In the genomic region with DNA sequence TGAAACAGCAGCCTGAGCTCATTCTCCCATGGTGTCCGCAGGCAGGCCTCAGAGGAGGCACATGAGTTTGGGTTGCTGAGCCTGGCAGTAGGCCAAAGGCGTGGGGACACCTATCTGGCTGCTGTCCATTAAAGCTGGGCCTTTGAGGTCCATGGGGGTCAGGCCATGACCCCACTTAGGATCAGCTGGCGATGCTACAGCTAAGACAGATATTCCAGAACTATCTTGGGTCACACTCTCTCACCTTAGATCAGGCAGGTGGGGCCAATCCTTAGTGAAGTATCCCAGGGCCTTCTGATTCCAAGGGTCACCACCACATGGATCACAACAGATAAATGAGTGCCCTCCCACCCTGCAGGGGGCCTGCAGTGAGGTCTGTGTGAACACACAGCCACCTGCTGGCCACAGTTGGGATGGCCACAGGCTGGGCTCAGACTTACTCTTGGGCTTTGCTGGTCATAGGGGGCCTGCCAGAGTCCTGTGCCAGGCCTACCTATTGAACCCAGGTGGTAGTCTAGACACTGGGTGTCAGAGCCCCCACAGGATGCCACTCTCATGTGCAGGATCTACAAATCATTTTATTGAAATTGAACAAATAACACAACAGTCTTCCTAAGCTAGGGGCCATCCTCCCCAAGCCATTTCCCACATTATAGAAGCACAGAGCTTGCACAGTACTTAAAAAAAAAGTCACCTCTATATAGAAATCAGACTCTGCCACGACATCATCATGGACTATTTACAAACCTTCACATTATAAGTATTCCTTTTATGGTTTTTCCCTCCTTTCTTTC, we compare ENCODE assay signal across 8 cellular contexts. TPM values are rescaled to one million over a fixed set of nuclear protein-coding genes. Genes with fewer than 3 reads are reported as not detected.
DNase-seq lines count a peak whose midpoint lies in the region; ATAC-seq and TF ChIP-seq lines count a peak whose summit lies in the region.

No MANE protein-coding gene starts in this region.

- in situ Hi-C loops in Panc1 (cut with HindIII; ENCODE audit: low pct_unique_long_range_greater_than_20kb, low sequenced_read_pairs): no loop called here

- H3K27ac ChIP-seq in Panc1 (ENCODE audit: low read length) (no peak overlapping the region), vagina (peak overlapping the region; percentile 90)

- peaks cover 3% of the 10 kb centered on the region for H3K4me1 ChIP-seq in BE2C
- peaks cover 33% of the 10 kb centered on the region for H3K4me1 ChIP-seq in Panc1 (ENCODE audit: control insufficient read depth, insufficient read depth, low read length)
- peaks cover 47% of the 10 kb centered on the region for H3K4me1 ChIP-seq in vagina

- BruUV-seq in Panc1 (replicated peaks; lab: Mats Ljungman, UMichigan): no TSS peak

- DNase-seq in BE2C: peak; percentile 81
- no peak for DNase-seq in HFF-Myc (ENCODE audit: extremely low read depth, low read depth)
- DNase-seq in Panc1 (ENCODE audit: low read depth, low spot score): no peak
- DNase-seq in activated T-helper 9 cell treated with anti-CD3 and anti-CD28 coated beads, Interleukin-2, amount 50 U/mL, for 16 hours (ENCODE audit: low read depth): peak; percentile 40
- peak; percentile 60 for DNase-seq in fibroblast of peridontal ligament (ENCODE audit: extremely low read depth)
- DNase-seq in nucleus accumbens (lab: John Stamatoyannopoulos, UW): peak in 42 of 56 donors; percentile 18 to 81 (median 44)
- no peak for DNase-seq in vagina (ENCODE audit: extremely low spot score in 2 of 2)

- TF ChIP-seq CTCF in BE2C (IDR thresholded peaks at IDR 0.05; ENCODE audit: low read depth, low read length) (peak; percentile 73), HFF-Myc (IDR thresholded peaks at IDR 0.05; ENCODE audit: low read depth, low read length, missing control alignments) (peak; percentile 89), Panc1 (IDR thresholded peaks at IDR 0.05) (peak; percentile 88), vagina (IDR thresholded peaks at IDR 0.05) (peak; percentile 36 to 76 (median 74))

- H3K4me3 ChIP-seq in BE2C (ENCODE audit: low read depth, low read length) (no peak overlapping the region), HFF-Myc (replicated peaks; ENCODE audit: low read depth, low read length) (no peak overlapping the region), Panc1 (ENCODE audit: low read depth in 2 of 2, low read length in 2 of 2) (no peak overlapping the region), vagina (no peak overlapping the region)

- no peaks in the 10 kb centered on the region for H3K9me3 ChIP-seq in BE2C
- no peaks in the 10 kb centered on the region for H3K9me3 ChIP-seq in Panc1 (ENCODE audit: control insufficient read depth, insufficient read depth, low read depth, low read length)
- H3K9me3 ChIP-seq in vagina: no peaks in the 10 kb centered on the region

- H3K36me3 ChIP-seq in BE2C: peaks cover 6% of the 10 kb centered on the region
- peaks cover 5% of the 10 kb centered on the region; the same call in 1 of the 2 replicates for H3K36me3 ChIP-seq in Panc1 (ENCODE audit: control insufficient read depth, insufficient read depth, low read length)
- H3K36me3 ChIP-seq in vagina: peaks cover 0 to 13% of the 10 kb centered on the region in 2 donors

- ATAC-seq in Panc1 (peak; percentile 48), GM18873 (IDR thresholded peaks at IDR 0.05; ENCODE audit: low FRiP score, unreplicated experiment) (no peak)

- CTCF ChIA-PET in Panc1 (lab: Charles Lee): interaction anchor here (0.6 to 1.1 kb wide), 4 partner anchors 12 to 190 kb away, joined by 3 to 4 read pairs (median 3); a partner anchor contains a TSS

- TF ChIP-seq POLR2A in vagina (IDR thresholded peaks at IDR 0.05): no peak

- intact Hi-C loops in Panc1 (cut with micrococcal nuclease; ENCODE audit: unreplicated experiment) (no loop called here), vagina (cut with DNase I) (loop anchor here (5.0 kb wide), 1 partner anchor 67 kb away; no protein-coding TSS in a partner anchor)

- POLR2A ChIA-PET in Panc1 (lab: Charles Lee): interaction anchor here (0.7 kb wide), 1 partner anchor 288 kb away, joined by 3 read pairs; no protein-coding TSS in a partner anchor

- H3K27me3 ChIP-seq in BE2C (no peaks in the 10 kb centered on the region), Panc1 (ENCODE audit: control insufficient read depth, insufficient read depth, low read length) (no peaks in the 10 kb centered on the region), vagina (no peaks in the 10 kb centered on the region)

RNA-seq across cellular contexts. Expression of a gene that starts 2.0 kb away (rescaled TPM):
- polyA plus RNA-seq in BE2C (2012; ENCODE audit: insufficient read depth, insufficient read length, low read depth): 73.0 TPM
- total RNA-seq in Panc1 (2021; ENCODE audit: unreplicated experiment): 41.5 TPM
- 53.8 TPM for polyA plus RNA-seq in Panc1 (2012; ENCODE audit: insufficient read length)
- 173 TPM for total RNA-seq in vagina

RNA-seq across cellular contexts. Expression of a gene that starts 3.5 kb away (rescaled TPM):
- polyA plus RNA-seq in BE2C (2012; ENCODE audit: insufficient read depth, insufficient read length, low read depth): 72.1 TPM
- total RNA-seq in Panc1 (2021; ENCODE audit: unreplicated experiment) (35.3 TPM), vagina (11.8 TPM)
- 60.9 TPM for polyA plus RNA-seq in Panc1 (2012; ENCODE audit: insufficient read length)

RNA-seq across cellular contexts. Expression of a gene that starts 16.1 kb away (rescaled TPM):
- 36.7 TPM for polyA plus RNA-seq in BE2C (2012; ENCODE audit: insufficient read depth, insufficient read length, low read depth)
- total RNA-seq in Panc1 (2021; ENCODE audit: unreplicated experiment) (17.4 TPM), vagina (69.0 TPM)
- 15.2 TPM for polyA plus RNA-seq in Panc1 (2012; ENCODE audit: insufficient read length)

RNA-seq across cellular contexts. Expression of a gene that starts 21.0 kb away (rescaled TPM):
- polyA plus RNA-seq in BE2C (2012; ENCODE audit: insufficient read depth, insufficient read length, low read depth): 2.0 TPM
- total RNA-seq in Panc1 (2021; ENCODE audit: unreplicated experiment) (3.6 TPM), vagina (0.74 TPM)
- 3.9 TPM for polyA plus RNA-seq in Panc1 (2012; ENCODE audit: insufficient read length)

RNA-seq across cellular contexts. Expression of a gene that starts 21.2 kb away (rescaled TPM):
- 1.2 TPM for polyA plus RNA-seq in BE2C (2012; ENCODE audit: insufficient read depth, insufficient read length, low read depth)
- total RNA-seq in Panc1 (2021; ENCODE audit: unreplicated experiment): 0.18 TPM
- polyA plus RNA-seq in Panc1 (2012; ENCODE audit: insufficient read length): 0.24 TPM
- 17.7 TPM for total RNA-seq in vagina

Comparison
In these comparisons a context has a peak if more than half of its experiments do, and no peak if none do; other contexts are left out.
1. DNase-seq: peak in BE2C (single experiment), activated T-helper 9 cell treated with anti-CD3 and anti-CD28 coated beads, Interleukin-2, amount 50 U/mL, for 16 hours (single experiment), fibroblast of peridontal ligament (single experiment) and nucleus accumbens (42 of 56); none in HFF-Myc (single experiment), Panc1 (single experiment) and vagina (0 of 2).
2. Peak in every context shown above with its lines, with median percentiles within 50 percentile points of each other: CTCF ChIP-seq.